Comparison of ENCODE assay signal across 9 cellular contexts in the genomic region with DNA sequence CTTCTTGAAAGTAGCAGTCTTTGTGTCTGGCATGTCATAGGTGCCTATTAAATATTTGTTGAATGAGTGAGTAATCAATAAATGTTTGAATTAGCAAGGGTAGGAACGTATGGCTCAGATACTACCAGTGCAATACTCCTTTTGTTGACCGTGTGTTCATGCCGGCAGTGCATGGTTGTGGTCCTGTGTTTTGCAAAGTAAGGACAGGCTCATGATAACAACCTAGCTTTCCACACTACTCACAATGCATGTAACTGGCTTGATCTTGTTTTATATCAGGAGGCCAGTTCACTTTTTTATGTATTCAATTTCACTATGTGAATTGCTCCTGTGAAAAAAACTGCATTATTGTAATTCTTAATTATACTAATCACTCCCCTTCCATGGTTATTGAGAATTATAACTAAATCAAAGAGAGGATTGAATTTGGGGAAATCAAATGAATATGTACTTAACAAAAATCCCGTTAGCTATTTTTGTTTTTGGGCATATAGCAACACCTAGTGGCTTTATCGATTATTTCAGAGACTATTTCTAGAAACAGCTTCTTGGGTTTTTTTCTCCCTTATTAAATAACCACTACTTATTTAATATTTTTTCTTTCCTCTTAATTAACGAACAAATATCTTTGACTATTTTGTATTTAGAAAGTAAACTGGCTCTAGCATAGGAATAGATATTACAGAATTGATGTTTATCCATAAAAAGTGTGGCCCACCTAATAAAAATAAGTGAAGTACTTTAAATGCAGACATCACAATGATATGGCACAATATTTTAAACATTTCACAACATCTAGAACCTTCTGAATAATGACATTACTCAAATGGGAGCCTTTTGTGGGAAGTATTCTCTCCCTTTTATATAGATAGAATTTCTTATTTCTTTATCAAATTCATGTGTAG.
A peak's percentile ranks its signal among the peaks of the same experiment; 100 is the strongest.
DNase-seq lines count a peak whose midpoint lies in the region; ATAC-seq, FAIRE-seq and TF ChIP-seq lines count a peak whose summit lies in the region.
"Had no signal": no experiment of that assay in that cellular context is flagged by ENCODE, and none has a peak within 500 bp of the region (broad histone marks: within the 10 kb centered on the region; RNA-seq: fewer than 3 reads in every experiment).

No MANE protein-coding gene starts in this region.

- no peaks in the 10 kb centered on the region for H3F3A ChIP-seq in neural progenitor cell (ENCODE audit: low read depth)

- no peaks in the 10 kb centered on the region for H3K9me3 Mint-ChIP-seq in neural progenitor cell

- H3K27me3 ChIP-seq in colonic mucosa (no peaks in the 10 kb centered on the region), neural progenitor cell (no peaks in the 10 kb centered on the region)
- H3K27me3 ChIP-seq: SJSA1 had no signal

- intact Hi-C loops in colonic mucosa (cut with DNase I), result loop anchor here (10.0 kb wide), 1 partner anchor 166 kb away; no protein-coding TSS in a partner anchor

- H3K36me3 ChIP-seq in colonic mucosa, result no peaks in the 10 kb centered on the region
- H3K36me3 ChIP-seq in neural progenitor cell, result no peaks in the 10 kb centered on the region
- H3K36me3 ChIP-seq: SJSA1 had no signal

- ATAC-seq in HG02840 (IDR thresholded peaks at IDR 0.05; ENCODE audit: low FRiP score, unreplicated experiment) (no peak), GM18498 (IDR thresholded peaks at IDR 0.05; ENCODE audit: unreplicated experiment) (no peak), GM19395 (IDR thresholded peaks at IDR 0.05; ENCODE audit: unreplicated experiment) (no peak)

- H3K27ac ChIP-seq in colonic mucosa (no peak overlapping the region), neural progenitor cell (no peak overlapping the region)
- H3K27ac ChIP-seq: SJSA1 had no signal

- H3K79me2 ChIP-seq in neural progenitor cell (ENCODE audit: low read depth), result no peaks in the 10 kb centered on the region

- H3K4me3 Mint-ChIP-seq in neural progenitor cell, result no peak overlapping the region

- H3K9me3 ChIP-seq in colonic mucosa (no peaks in the 10 kb centered on the region), neural progenitor cell (ENCODE audit: low read depth) (no peaks in the 10 kb centered on the region)
- H3K9me3 ChIP-seq: SJSA1 had no signal

- no peak overlapping the region for H2AFZ ChIP-seq in neural progenitor cell (replicated peaks)

- H3K4me1 Mint-ChIP-seq in neural progenitor cell, result peaks cover 53% of the 10 kb centered on the region

- peak; percentile 79 for FAIRE-seq in G401.6 (lab: Jason Lieb, UNC)

- peak overlapping the region; percentile 59 for H3K4me2 ChIP-seq in neural progenitor cell

- H3K9ac ChIP-seq in colonic mucosa (ENCODE audit: low read depth in 2 of 2, low read length in 2 of 2) (no peak overlapping the region), neural progenitor cell (no peak overlapping the region)

- H3K4me3 ChIP-seq in colonic mucosa, result no peak overlapping the region
- no peak overlapping the region for H3K4me3 ChIP-seq in neural progenitor cell
- H3K4me3 ChIP-seq: SJSA1 had no signal

- peaks cover 3% of the 10 kb centered on the region for H3K36me3 Mint-ChIP-seq in neural progenitor cell

- DNase-seq in NCI-H1694 (lab: John Stamatoyannopoulos, UW) (peak; percentile 46), colonic mucosa (no peak), neural progenitor cell (ENCODE audit: low spot score) (no peak), ureter (ENCODE audit: low spot score) (no peak)

- H3K4me1 ChIP-seq in colonic mucosa (no peaks in the 10 kb centered on the region), neural progenitor cell (peaks cover 30% of the 10 kb centered on the region)
- H3K4me1 ChIP-seq: SJSA1 had no signal

- TF ChIP-seq CTCF in colonic mucosa (IDR thresholded peaks at IDR 0.05), result peak; percentile 56
- TF ChIP-seq CTCF in neural progenitor cell (IDR thresholded peaks at IDR 0.05), result peak; percentile 57

- no peak overlapping the region for H3K27ac Mint-ChIP-seq in neural progenitor cell

- peaks cover 31% of the 10 kb centered on the region for H4K20me1 ChIP-seq in neural progenitor cell (ENCODE audit: low read depth)

- H3K27me3 Mint-ChIP-seq in neural progenitor cell (ENCODE audit: insufficient read depth, low read depth), result no peaks in the 10 kb centered on the region
